Comparison of ENCODE assay signal across 7 cellular contexts in the genomic region with DNA sequence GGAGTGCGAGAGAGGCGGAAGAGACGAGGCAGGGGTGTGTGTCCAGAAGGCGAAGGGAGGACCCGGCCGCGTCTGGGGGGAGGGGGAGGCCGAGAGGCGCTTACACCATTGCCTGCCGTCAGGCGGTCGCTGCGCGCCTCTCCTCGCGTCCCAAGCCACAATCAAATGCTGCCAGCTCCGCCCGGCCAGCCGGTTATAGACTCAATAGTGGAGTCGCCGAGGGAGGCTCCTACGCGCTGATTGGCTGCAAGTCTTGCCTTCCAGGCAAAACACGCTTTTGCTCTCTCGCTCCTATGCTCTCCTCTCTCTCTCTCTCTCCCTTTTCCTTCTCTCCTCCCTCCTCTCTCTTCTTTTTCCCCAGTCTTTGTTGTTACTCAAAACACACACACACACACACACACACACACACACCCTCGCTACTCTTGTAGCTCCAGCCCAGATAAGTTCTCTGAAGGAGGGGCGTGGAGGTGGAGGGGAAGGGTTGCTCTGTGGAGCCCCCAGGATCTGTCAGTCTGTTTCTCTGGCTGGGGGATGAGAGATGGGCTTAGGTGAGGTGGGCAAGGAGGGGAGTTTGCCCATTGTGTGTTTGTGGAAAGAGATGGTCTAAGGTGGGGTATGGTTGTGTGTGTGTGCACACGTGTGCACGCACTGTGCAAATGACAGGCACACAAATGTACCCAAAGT. TPM values are rescaled to one million over a fixed set of nuclear protein-coding genes. Genes with fewer than 3 reads are reported as not detected.
DNase-seq lines count a peak whose midpoint lies in the region; ATAC-seq and TF ChIP-seq lines count a peak whose summit lies in the region.

A gene (minus strand): TSS at position 170 of the 684 bp plus-strand sequence. CDS start 226 bp downstream, outside the sequence.

- intact Hi-C loops in activated B cell treated with CpG ODN at 0.5 μM for 24 hours (cut with micrococcal nuclease): loop anchor here (2.0 to 5.0 kb wide), 2 partner anchors 26 to 288 kb away; a partner anchor contains a TSS

- no peak within 1 kb of the TSS for H3K27ac Mint-ChIP-seq in activated B cell treated with CpG ODN at 0.5 μM for 24 hours
- no peak within 1 kb of the TSS for H3K27ac Mint-ChIP-seq in nephron

- H3K36me3 Mint-ChIP-seq in activated B cell treated with CpG ODN at 0.5 μM for 24 hours (ENCODE audit: low read depth) (no peaks in the 10 kb centered on the region), nephron (ENCODE audit: low read depth) (no peaks in the 10 kb centered on the region)

- H3K4me3 Mint-ChIP-seq in activated B cell treated with CpG ODN at 0.5 μM for 24 hours (peak within 1 kb of the TSS; percentile 74), nephron (peak within 1 kb of the TSS; percentile 75 to 85 (median 77))

- CTCF ChIA-PET in activated B cell treated with CpG ODN at 0.5 μM for 24 hours (lab: Charles Lee): interaction anchor here (0.8 to 5.9 kb wide), 5 partner anchors 33 to 133 kb away, joined by 3 to 104 read pairs (median 3); no protein-coding TSS in a partner anchor

- H3K9me3 Mint-ChIP-seq in activated B cell treated with CpG ODN at 0.5 μM for 24 hours (no peaks in the 10 kb centered on the region), nephron (no peaks in the 10 kb centered on the region)

- peaks cover 36% of the 10 kb centered on the region for H3K4me1 Mint-ChIP-seq in activated B cell treated with CpG ODN at 0.5 μM for 24 hours
- peaks cover 18% of the 10 kb centered on the region for H3K4me1 Mint-ChIP-seq in nephron

- peak; percentile 76 for DNase-seq in EL
- peak; percentile 25 for DNase-seq in NCI-H1092 (lab: John Stamatoyannopoulos, UW)
- no peak for DNase-seq in activated B cell treated with CpG ODN at 0.5 μM for 24 hours
- peak; percentile 72 for DNase-seq in fibroblast of gingiva (ENCODE audit: low read depth)

- POLR2A ChIA-PET in activated B cell treated with CpG ODN at 0.5 μM for 24 hours (lab: Charles Lee): no interaction called here

- H3K27me3 Mint-ChIP-seq in activated B cell treated with CpG ODN at 0.5 μM for 24 hours: peaks cover 74% of the 10 kb centered on the region
- H3K27me3 Mint-ChIP-seq in nephron (ENCODE audit: low read depth): peaks cover 96% of the 10 kb centered on the region

- no peak for TF ChIP-seq CTCF in activated B cell treated with CpG ODN at 0.5 μM for 24 hours (IDR thresholded peaks at IDR 0.05)
- TF ChIP-seq CTCF in nephron (IDR thresholded peaks at IDR 0.05; ENCODE audit: unreplicated experiment in 3 of 3): no peak

- ATAC-seq in activated B cell treated with CpG ODN at 0.5 μM for 24 hours (ENCODE audit: low read depth) (no peak), HG03097 (IDR thresholded peaks at IDR 0.05; ENCODE audit: low FRiP score, unreplicated experiment) (no peak), GM19324 (IDR thresholded peaks at IDR 0.05; ENCODE audit: low FRiP score, unreplicated experiment) (no peak)

RNA-seq across cellular contexts. Expression of the gene that starts here (rescaled TPM):
- not detected in 2 replicates for total RNA-seq in activated B cell treated with CpG ODN at 0.5 μM for 24 hours
